Comparison of ENCODE assay signal across 8 cellular contexts in the genomic region with DNA sequence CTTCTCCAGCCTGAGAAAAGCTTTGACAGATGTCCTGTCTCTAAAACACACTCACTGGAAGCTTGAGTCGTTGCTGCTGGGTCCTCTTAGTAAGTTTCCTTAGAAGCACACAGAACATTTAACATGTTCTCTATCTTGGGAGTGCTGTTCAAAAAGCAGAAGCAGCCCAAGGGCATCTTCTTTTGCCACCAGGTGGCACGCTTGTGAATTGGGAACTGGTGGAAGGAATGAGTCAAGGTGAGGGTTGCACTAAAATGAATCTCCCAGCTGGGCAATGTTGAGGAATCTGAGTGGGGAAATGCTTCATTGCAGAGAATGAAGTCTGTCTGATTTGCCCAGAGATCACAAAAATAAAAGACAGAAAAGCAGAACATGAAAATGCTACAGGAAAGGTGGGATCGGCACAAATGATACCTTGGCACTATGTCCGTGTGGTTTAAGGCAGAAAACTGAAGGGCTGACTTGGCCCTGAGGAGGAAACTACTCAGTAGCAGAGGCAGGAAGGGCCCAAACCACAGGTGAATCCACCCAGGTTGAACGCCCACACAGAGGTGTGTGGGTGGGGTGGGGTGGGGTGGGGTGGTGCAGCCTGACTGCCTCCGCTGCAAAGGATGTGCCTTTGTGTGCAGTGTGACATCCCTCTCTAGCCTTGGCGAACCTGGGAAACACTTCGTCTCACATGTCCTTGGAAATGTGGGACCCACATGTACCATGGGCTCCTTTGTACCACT. TPM values are rescaled to one million over a fixed set of nuclear protein-coding genes. Genes with fewer than 3 reads are reported as not detected.
DNase-seq lines count a peak whose midpoint lies in the region; ATAC-seq and TF ChIP-seq lines count a peak whose summit lies in the region.

No MANE protein-coding gene starts in this region.

- H3K27ac ChIP-seq in prostate gland: no peak overlapping the region

- no peaks in the 10 kb centered on the region for H3K4me1 ChIP-seq in prostate gland (replicated peaks)

- H3K27ac Mint-ChIP-seq in naive B cell: peak overlapping the region in 2 of 6 donors; percentile 21 to 83

- 83% methylated on average over 8 of the region's 8 CpGs for WGBS in prostate gland

- no peaks in the 10 kb centered on the region for H3K27me3 ChIP-seq in prostate gland (replicated peaks; ENCODE audit: insufficient read depth)

- H3K4me3 ChIP-seq in GM12865 (ENCODE audit: low read depth, low read length) (no peak overlapping the region), prostate gland (no peak overlapping the region)

- H3K27me3 Mint-ChIP-seq in naive B cell: peaks cover 0 to 9% (median 0%) of the 10 kb centered on the region in 3 donors

- peaks cover 37 to 50% (median 44%) of the 10 kb centered on the region in 3 donors for H3K4me1 Mint-ChIP-seq in naive B cell

- peak overlapping the region; percentile 10 to 85 (median 72) for H3K4me3 Mint-ChIP-seq in naive B cell

- H3K9me3 Mint-ChIP-seq in naive B cell: peaks cover 0 to 3% (median 0%) of the 10 kb centered on the region in 7 donors

- no peaks in the 10 kb centered on the region for H3K36me3 Mint-ChIP-seq in naive B cell

- H3K9me3 ChIP-seq in prostate gland: no peaks in the 10 kb centered on the region

- TF ChIP-seq POLR2A in prostate gland (IDR thresholded peaks at IDR 0.05): no peak

- intact Hi-C loops in prostate gland (cut with DNase I): no loop called here

- H3K36me3 ChIP-seq in prostate gland: no peaks in the 10 kb centered on the region

- ATAC-seq in HG02981 (IDR thresholded peaks at IDR 0.05; ENCODE audit: unreplicated experiment): peak; percentile 40
- peak; percentile 28; the same call in 1 of the 3 replicates for ATAC-seq in SK-N-SH treated with all-trans-retinoic acid at 6 μM for 48 hours
- peak; percentile 22 to 45 for ATAC-seq in naive B cell (ENCODE audit: low read depth in 2 of 2)
- ATAC-seq in GM21447 (IDR thresholded peaks at IDR 0.05; ENCODE audit: unreplicated experiment): no peak

- TF ChIP-seq CTCF in GM12865 (IDR thresholded peaks at IDR 0.05; ENCODE audit: insufficient read depth, low read depth, low read length, missing control alignments) (peak; percentile 55), prostate gland (IDR thresholded peaks at IDR 0.05) (peak in 2 of 4 experiments; percentile 14 to 32)

- DNase-seq in GM12865 (ENCODE audit: low read depth) (peak; percentile 53), naive B cell (peak; percentile 49), prostate gland (ENCODE audit: low spot score) (no peak), NCI-H1105 treated with DMSO at 0.1 percent for 48 hours (lab: John Stamatoyannopoulos, UW) (no peak)
- peak; percentile 10 for DNase-seq in activated naive CD8-positive, alpha-beta T cell treated with anti-CD3 and anti-CD28 coated beads, Interleukin-2, amount 50 U/mL, for 16 hours (ENCODE audit: low read depth, low spot score)

TF ChIP-seq in SK-N-SH treated with all-trans-retinoic acid at 6 μM for 48 hours, 23 proteins besides CTCF, POLR2A, EP300 and RAD21:
- TF ChIP-seq ZNF70 (CRISPR knock-in tag; IDR thresholded peaks at IDR 0.05) (no peak), RARB (CRISPR knock-in tag; IDR thresholded peaks at IDR 0.05) (no peak), ZNF565 (CRISPR knock-in tag; conservative IDR thresholded peaks at IDR 0.05; ENCODE audit: low read depth) (no peak), OSR1 (CRISPR knock-in tag; IDR thresholded peaks at IDR 0.05) (no peak), SNAI2 (CRISPR knock-in tag; IDR thresholded peaks at IDR 0.05) (no peak), TCF4 (CRISPR knock-in tag; IDR thresholded peaks at IDR 0.05; ENCODE audit: borderline replicate concordance) (no peak), ARNTL (CRISPR knock-in tag; IDR thresholded peaks at IDR 0.05; ENCODE audit: borderline replicate concordance, low read depth) (no peak), ISL1 (CRISPR knock-in tag; IDR thresholded peaks at IDR 0.05) (no peak), GLIS3 (CRISPR knock-in tag; IDR thresholded peaks at IDR 0.05) (no peak), PATZ1 (CRISPR knock-in tag; IDR thresholded peaks at IDR 0.05; ENCODE audit: borderline replicate concordance) (no peak), PPARA (CRISPR knock-in tag; IDR thresholded peaks at IDR 0.05; ENCODE audit: borderline replicate concordance) (no peak), ZFP30 (CRISPR knock-in tag; IDR thresholded peaks at IDR 0.05) (no peak), ZFP3 (CRISPR knock-in tag; IDR thresholded peaks at IDR 0.05) (no peak), ZNF8 (CRISPR knock-in tag; IDR thresholded peaks at IDR 0.05) (no peak), ESRRG (CRISPR knock-in tag; IDR thresholded peaks at IDR 0.05) (no peak), CSDC2 (CRISPR knock-in tag; IDR thresholded peaks at IDR 0.05) (no peak), ZC3H10 (CRISPR knock-in tag; IDR thresholded peaks at IDR 0.05) (no peak)
- TF ChIP-seq, protein P1, sequence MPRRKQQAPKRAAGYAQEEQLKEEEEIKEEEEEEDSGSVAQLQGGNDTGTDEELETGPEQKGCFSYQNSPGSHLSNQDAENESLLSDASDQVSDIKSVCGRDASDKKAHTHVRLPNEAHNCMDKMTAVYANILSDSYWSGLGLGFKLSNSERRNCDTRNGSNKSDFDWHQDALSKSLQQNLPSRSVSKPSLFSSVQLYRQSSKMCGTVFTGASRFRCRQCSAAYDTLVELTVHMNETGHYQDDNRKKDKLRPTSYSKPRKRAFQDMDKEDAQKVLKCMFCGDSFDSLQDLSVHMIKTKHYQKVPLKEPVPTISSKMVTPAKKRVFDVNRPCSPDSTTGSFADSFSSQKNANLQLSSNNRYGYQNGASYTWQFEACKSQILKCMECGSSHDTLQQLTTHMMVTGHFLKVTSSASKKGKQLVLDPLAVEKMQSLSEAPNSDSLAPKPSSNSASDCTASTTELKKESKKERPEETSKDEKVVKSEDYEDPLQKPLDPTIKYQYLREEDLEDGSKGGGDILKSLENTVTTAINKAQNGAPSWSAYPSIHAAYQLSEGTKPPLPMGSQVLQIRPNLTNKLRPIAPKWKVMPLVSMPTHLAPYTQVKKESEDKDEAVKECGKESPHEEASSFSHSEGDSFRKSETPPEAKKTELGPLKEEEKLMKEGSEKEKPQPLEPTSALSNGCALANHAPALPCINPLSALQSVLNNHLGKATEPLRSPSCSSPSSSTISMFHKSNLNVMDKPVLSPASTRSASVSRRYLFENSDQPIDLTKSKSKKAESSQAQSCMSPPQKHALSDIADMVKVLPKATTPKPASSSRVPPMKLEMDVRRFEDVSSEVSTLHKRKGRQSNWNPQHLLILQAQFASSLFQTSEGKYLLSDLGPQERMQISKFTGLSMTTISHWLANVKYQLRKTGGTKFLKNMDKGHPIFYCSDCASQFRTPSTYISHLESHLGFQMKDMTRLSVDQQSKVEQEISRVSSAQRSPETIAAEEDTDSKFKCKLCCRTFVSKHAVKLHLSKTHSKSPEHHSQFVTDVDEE (CRISPR knock-in tag; IDR thresholded peaks at IDR 0.05): no peak
- TF ChIP-seq, protein P2, sequence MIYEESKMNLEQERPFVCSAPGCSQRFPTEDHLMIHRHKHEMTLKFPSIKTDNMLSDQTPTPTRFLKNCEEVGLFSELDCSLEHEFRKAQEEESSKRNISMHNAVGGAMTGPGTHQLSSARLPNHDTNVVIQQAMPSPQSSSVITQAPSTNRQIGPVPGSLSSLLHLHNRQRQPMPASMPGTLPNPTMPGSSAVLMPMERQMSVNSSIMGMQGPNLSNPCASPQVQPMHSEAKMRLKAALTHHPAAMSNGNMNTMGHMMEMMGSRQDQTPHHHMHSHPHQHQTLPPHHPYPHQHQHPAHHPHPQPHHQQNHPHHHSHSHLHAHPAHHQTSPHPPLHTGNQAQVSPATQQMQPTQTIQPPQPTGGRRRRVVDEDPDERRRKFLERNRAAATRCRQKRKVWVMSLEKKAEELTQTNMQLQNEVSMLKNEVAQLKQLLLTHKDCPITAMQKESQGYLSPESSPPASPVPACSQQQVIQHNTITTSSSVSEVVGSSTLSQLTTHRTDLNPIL (CRISPR knock-in tag; IDR thresholded peaks at IDR 0.05; ENCODE audit: low read depth): no peak

RNA-seq across cellular contexts. Expression of gene KIT, which starts 26.0 kb away (rescaled TPM):
- under 1 TPM in 1 of 6 donors, not detected in 5; 0.27 TPM for polyA plus RNA-seq in naive B cell (ENCODE audit: low read depth in 6 of 6)
- total RNA-seq in prostate gland: 1 to 10 TPM; 4.2 to 8.7 TPM

Comparison
In these comparisons a context has a peak if more than half of its experiments do, and no peak if none do; other contexts are left out.
1. DNase-seq: peak in GM12865 (single experiment), activated naive CD8-positive, alpha-beta T cell treated with anti-CD3 and anti-CD28 coated beads, Interleukin-2, amount 50 U/mL, for 16 hours (single experiment) and naive B cell (single experiment); none in prostate gland (single experiment) and NCI-H1105 treated with DMSO at 0.1 percent for 48 hours (single experiment).